24 cellular contexts compared by ENCODE assay signal in the genomic region with DNA sequence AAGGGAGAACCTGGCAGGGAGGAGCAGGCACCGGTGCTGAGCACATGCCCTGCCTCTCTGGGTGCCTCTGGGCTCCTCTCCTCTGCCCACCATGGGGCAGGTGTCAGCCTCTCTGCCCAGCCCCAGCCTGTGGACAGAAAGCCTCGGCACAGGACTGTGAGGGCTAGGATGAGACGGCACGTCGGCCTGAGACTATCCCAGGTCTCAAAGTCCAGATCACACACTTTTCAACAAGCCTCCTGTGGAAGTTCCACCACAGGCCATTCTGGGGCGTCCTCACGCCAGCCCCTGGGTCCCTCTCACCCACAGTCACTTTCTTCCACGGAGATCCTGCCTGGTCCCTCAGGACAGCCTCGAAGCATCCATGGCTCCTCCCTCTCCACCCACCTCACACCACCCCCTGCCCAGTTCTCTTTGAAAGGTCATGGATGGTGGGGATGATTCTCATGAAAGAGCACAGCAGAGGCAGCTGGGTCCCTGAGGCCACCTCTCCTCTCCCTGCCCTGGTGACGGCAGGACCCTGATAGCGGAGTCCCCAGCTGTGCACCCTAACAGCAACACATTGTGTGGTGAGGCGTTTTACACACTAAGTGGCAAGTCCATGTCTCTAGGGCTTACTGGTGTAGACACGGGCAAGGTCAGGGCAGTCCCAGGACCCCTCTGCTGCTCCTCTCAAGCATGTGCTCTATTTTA.
"Had no signal": no experiment of that assay in that cellular context is flagged by ENCODE, and none has a peak within 500 bp of the region (broad histone marks: within the 10 kb centered on the region; RNA-seq: fewer than 3 reads in every experiment).

No MANE protein-coding gene starts in this region.

- H3K4me2 ChIP-seq: hepatocyte, smooth muscle cell had no signal

- H3K27me3 ChIP-seq: hepatocyte, ovary, suprapubic skin, thyroid gland, uterus had no signal

- H3K27ac Mint-ChIP-seq: endodermal cell; memory B cell; mesothelial cell of epicardium; nephron; stimulated activated naive B cell treated with anti-CD40 and anti-IgM and Interleukin-4, amounts not matched to agents 10 μg/mL and 1 μg/mL and 100 μg/mL, for 72 hours; type B pancreatic cell had no signal

- H3K4me1 ChIP-seq: left ventricle myocardium inferior, lower lobe of right lung, thyroid gland, uterus had no signal

- H3K4me3 Mint-ChIP-seq: endodermal cell; memory B cell; mesothelial cell of epicardium; nephron; stimulated activated naive B cell treated with anti-CD40 and anti-IgM and Interleukin-4, amounts not matched to agents 10 μg/mL and 1 μg/mL and 100 μg/mL, for 72 hours; type B pancreatic cell had no signal

- H3K36me3 ChIP-seq: left ventricle myocardium inferior, lower lobe of right lung, neutrophil, ovary, suprapubic skin, thyroid gland, uterus had no signal

- H3K79me2 ChIP-seq: hepatocyte had no signal

- H3K27ac ChIP-seq: coronary artery, hepatocyte, left ventricle myocardium inferior, lower lobe of right lung, neutrophil, ovary, suprapubic skin, thyroid gland, uterus had no signal

- ATAC-seq: left cardiac atrium, lower lobe of right lung, right cardiac atrium had no signal

- H3K36me3 Mint-ChIP-seq: memory B cell; mesothelial cell of epicardium; stimulated activated naive B cell treated with anti-CD40 and anti-IgM and Interleukin-4, amounts not matched to agents 10 μg/mL and 1 μg/mL and 100 μg/mL, for 72 hours; type B pancreatic cell had no signal

- H3K9me3 ChIP-seq: left ventricle myocardium inferior, lower lobe of right lung, neutrophil, ovary, suprapubic skin, thyroid gland, uterus had no signal

- H3K9me3 Mint-ChIP-seq: endodermal cell; memory B cell; mesothelial cell of epicardium; nephron; stimulated activated naive B cell treated with anti-CD40 and anti-IgM and Interleukin-4, amounts not matched to agents 10 μg/mL and 1 μg/mL and 100 μg/mL, for 72 hours; type B pancreatic cell had no signal

- H3K4me3 ChIP-seq: coronary artery, hepatocyte, left ventricle myocardium inferior, lower lobe of right lung, ovary, smooth muscle cell, suprapubic skin, thyroid gland, uterus had no signal

- H2AFZ ChIP-seq: hepatocyte had no signal

- DNase-seq: effector CD4-positive, alpha-beta T cell; endodermal cell; erythroblast; foreskin melanocyte; kidney; left cardiac atrium; left ventricle myocardium inferior; lower lobe of right lung; ovary; right cardiac atrium; stimulated activated CD4-positive, alpha-beta T cell treated with anti-CD3 and anti-CD28 coated beads, Interleukin-4, amount 100 ng/mL, for 1 hour; stimulated activated CD8-positive, alpha-beta memory T cell treated with anti-CD3 and anti-CD28 coated beads, Interleukin-4, amount 100 ng/mL, for 48 hours; stimulated activated naive B cell treated with anti-CD40 and anti-IgM and Interleukin-4, amounts not matched to agents 10 μg/mL and 1 μg/mL and 100 μg/mL, for 72 hours; thyroid gland; uterus had no signal

- H3K4me1 Mint-ChIP-seq: endodermal cell had no signal
